In the genomic region with DNA sequence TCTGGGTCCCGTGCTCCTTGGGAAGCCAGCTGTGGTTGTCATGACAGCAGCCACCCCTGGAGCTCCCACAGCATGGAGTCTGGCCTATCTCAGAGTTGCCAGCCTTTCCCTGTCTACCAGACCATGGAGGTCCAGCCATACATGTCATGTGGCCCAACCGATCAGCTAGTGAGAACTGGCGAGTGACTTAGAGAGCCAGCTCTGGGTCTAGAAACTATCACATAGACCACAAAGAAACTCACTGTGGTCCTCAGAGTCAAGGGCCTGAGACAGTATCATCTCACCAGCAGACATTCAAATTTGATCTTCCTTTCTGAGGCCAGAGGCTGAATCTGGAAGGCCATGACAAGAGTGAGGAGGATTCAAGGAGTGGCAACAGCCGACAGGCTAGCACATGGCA, we compare ENCODE assay signal across 13 cellular contexts.
A peak's percentile ranks its signal among the peaks of the same experiment; 100 is the strongest.
DNase-seq lines count a peak whose midpoint lies in the region; ATAC-seq and TF ChIP-seq lines count a peak whose summit lies in the region.
"Had no signal": no experiment of that assay in that cellular context is flagged by ENCODE, and none has a peak within 500 bp of the region (broad histone marks: within the 10 kb centered on the region; RNA-seq: fewer than 3 reads in every experiment).

No MANE protein-coding gene starts in this region.

- H3K9me3 ChIP-seq in body of pancreas, result no peaks in the 10 kb centered on the region
- H3K9me3 ChIP-seq: esophagus squamous epithelium had no signal

- WGBS in body of pancreas, 2 donors, result 71 to 85% methylated on average over 2 to 4 of the region's 4 CpGs

- ATAC-seq in GM18867 (IDR thresholded peaks at IDR 0.05; ENCODE audit: unreplicated experiment) (peak; percentile 99), GM21423 (IDR thresholded peaks at IDR 0.05; ENCODE audit: unreplicated experiment) (peak; percentile 95), HG02973 (IDR thresholded peaks at IDR 0.05; ENCODE audit: unreplicated experiment) (peak; percentile 77), HG03558 (IDR thresholded peaks at IDR 0.05; ENCODE audit: extremely low read depth, unreplicated experiment) (peak; percentile 79), body of pancreas (no peak)
- ATAC-seq: stimulated activated effector memory CD8-positive, alpha-beta T cell treated with anti-CD3 and anti-CD28 coated beads, Interleukin-12 subunit alpha, Interleukin-12 subunit beta, amount 100 ng/mL, for 72 hours had no signal

- H3K27me3 ChIP-seq in body of pancreas, result no peaks in the 10 kb centered on the region

- CTCF ChIA-PET in activated naive CD4-positive, alpha-beta T cell treated with anti-CD3 and anti-CD28 coated beads, Interleukin-2, amount 10 ng/mL, durations not matched to agents 7 days and 5 days (lab: Charles Lee), result no interaction called here

- H3K27ac Mint-ChIP-seq in activated naive CD4-positive, alpha-beta T cell treated with anti-CD3 and anti-CD28 coated beads, Interleukin-2, amount 10 ng/mL, durations not matched to agents 7 days and 5 days, result no peak overlapping the region
- H3K27ac Mint-ChIP-seq: activated naive CD8-positive, alpha-beta T cell; CD14-positive monocyte; stimulated activated effector memory CD8-positive, alpha-beta T cell treated with anti-CD3 and anti-CD28 coated beads, Interleukin-12 subunit alpha, Interleukin-12 subunit beta, amount 100 ng/mL, for 72 hours had no signal

- no peak for DNase-seq in activated naive CD4-positive, alpha-beta T cell treated with anti-CD3 and anti-CD28 coated beads, Interleukin-2, amount 10 ng/mL, durations not matched to agents 7 days and 5 days
- DNase-seq in retina, result no peak
- DNase-seq in NCI-H2081 treated with DMSO at 0.1 percent for 48 hours (lab: John Stamatoyannopoulos, UW), result no peak
- no peak for DNase-seq in body of pancreas
- DNase-seq: esophagus squamous epithelium, GF-D8 had no signal

- H3K27me3 Mint-ChIP-seq in activated naive CD4-positive, alpha-beta T cell treated with anti-CD3 and anti-CD28 coated beads, Interleukin-2, amount 10 ng/mL, durations not matched to agents 7 days and 5 days, result peaks cover 8% of the 10 kb centered on the region

- no peaks in the 10 kb centered on the region for H3K9me3 Mint-ChIP-seq in activated naive CD4-positive, alpha-beta T cell treated with anti-CD3 and anti-CD28 coated beads, Interleukin-2, amount 10 ng/mL, durations not matched to agents 7 days and 5 days
- H3K9me3 Mint-ChIP-seq: stimulated activated effector memory CD8-positive, alpha-beta T cell treated with anti-CD3 and anti-CD28 coated beads, Interleukin-12 subunit alpha, Interleukin-12 subunit beta, amount 100 ng/mL, for 72 hours had no signal

- no peak overlapping the region for H3K4me3 Mint-ChIP-seq in activated naive CD4-positive, alpha-beta T cell treated with anti-CD3 and anti-CD28 coated beads, Interleukin-2, amount 10 ng/mL, durations not matched to agents 7 days and 5 days
- H3K4me3 Mint-ChIP-seq: activated naive CD8-positive, alpha-beta T cell; stimulated activated effector memory CD8-positive, alpha-beta T cell treated with anti-CD3 and anti-CD28 coated beads, Interleukin-12 subunit alpha, Interleukin-12 subunit beta, amount 100 ng/mL, for 72 hours had no signal

- intact Hi-C loops in body of pancreas (cut with DNase I), result no loop called here

- no peak for TF ChIP-seq POLR2A in body of pancreas (IDR thresholded peaks at IDR 0.05)

- H3K4me1 ChIP-seq in body of pancreas, result no peaks in the 10 kb centered on the region
- H3K4me1 ChIP-seq: esophagus squamous epithelium had no signal

- no peaks in the 10 kb centered on the region for H3K36me3 ChIP-seq in body of pancreas (replicated peaks in 1 of 2; ENCODE audit: insufficient read depth in 1 of 2, low read depth in 2 of 2)
- H3K36me3 ChIP-seq: esophagus squamous epithelium had no signal

- H3K27ac ChIP-seq in body of pancreas, result no peak overlapping the region
- H3K27ac ChIP-seq: esophagus squamous epithelium had no signal

- no peak overlapping the region for H3K4me3 ChIP-seq in body of pancreas
- H3K4me3 ChIP-seq: esophagus squamous epithelium had no signal

- TF ChIP-seq CTCF in body of pancreas (IDR thresholded peaks at IDR 0.05), result no peak

- H3K36me3 Mint-ChIP-seq in activated naive CD4-positive, alpha-beta T cell treated with anti-CD3 and anti-CD28 coated beads, Interleukin-2, amount 10 ng/mL, durations not matched to agents 7 days and 5 days, result no peaks in the 10 kb centered on the region
- H3K36me3 Mint-ChIP-seq: activated naive CD8-positive, alpha-beta T cell; CD14-positive monocyte; stimulated activated effector memory CD8-positive, alpha-beta T cell treated with anti-CD3 and anti-CD28 coated beads, Interleukin-12 subunit alpha, Interleukin-12 subunit beta, amount 100 ng/mL, for 72 hours had no signal

- H3K4me1 Mint-ChIP-seq in activated naive CD4-positive, alpha-beta T cell treated with anti-CD3 and anti-CD28 coated beads, Interleukin-2, amount 10 ng/mL, durations not matched to agents 7 days and 5 days, result no peaks in the 10 kb centered on the region
